In the genomic region with DNA sequence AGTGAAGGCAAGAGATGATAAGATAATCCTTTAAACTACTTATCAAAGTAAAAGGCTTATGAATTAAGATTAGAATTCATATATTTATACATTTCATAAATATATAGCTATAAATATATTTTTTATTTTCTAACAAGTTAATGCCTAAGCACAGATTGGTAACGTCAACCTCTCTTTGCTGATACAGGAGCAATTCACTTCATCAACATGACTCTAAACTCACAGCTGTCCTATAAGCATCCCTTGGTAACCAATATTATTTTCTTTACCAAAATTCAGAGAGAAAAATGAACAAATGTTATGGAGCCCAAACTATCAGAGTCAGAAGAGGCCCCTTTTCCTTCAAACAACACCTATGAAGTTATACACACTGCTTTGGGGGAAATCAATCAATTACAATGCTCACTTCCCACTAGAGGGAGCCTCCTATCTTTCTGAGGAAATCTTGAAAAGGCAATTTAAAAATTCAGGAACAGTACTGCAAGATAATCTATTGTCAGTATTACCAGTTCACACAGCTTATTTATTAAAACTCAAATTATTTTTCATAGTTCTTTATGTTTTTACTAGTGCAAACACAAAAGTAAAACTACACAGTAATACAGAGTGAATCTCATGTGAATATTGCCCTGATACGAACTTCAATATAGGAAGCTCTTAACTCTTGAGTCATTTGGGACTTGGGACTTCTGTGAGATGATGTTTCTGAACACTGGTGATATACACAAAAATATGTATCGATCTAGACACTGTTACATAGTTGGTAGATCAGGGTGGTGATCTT, we compare ENCODE assay signal across 15 cellular contexts. TPM values are rescaled to one million over a fixed set of nuclear protein-coding genes. Genes with fewer than 3 reads are reported as not detected.
DNase-seq lines count a peak whose midpoint lies in the region; ATAC-seq, FAIRE-seq and TF ChIP-seq lines count a peak whose summit lies in the region.
"Had no signal": no experiment of that assay in that cellular context is flagged by ENCODE, and none has a peak within 500 bp of the region (broad histone marks: within the 10 kb centered on the region; RNA-seq: fewer than 3 reads in every experiment).

No MANE protein-coding gene starts in this region.

- no peak for ATAC-seq in lower lobe of right lung
- ATAC-seq in GM19324 (IDR thresholded peaks at IDR 0.05; ENCODE audit: low FRiP score, unreplicated experiment) = no peak
- ATAC-seq in HG02884 (IDR thresholded peaks at IDR 0.05; ENCODE audit: unreplicated experiment) = no peak
- ATAC-seq in naive thymus-derived CD4-positive, alpha-beta T cell = no peak

- no peak for FAIRE-seq in D721Med (lab: Jason Lieb, UNC)

- no peaks in the 10 kb centered on the region for H3K4me1 ChIP-seq in KMS-11 (ENCODE audit: low read depth, poor library complexity, severe bottlenecking)
- H3K4me1 ChIP-seq in lower lobe of right lung = no peaks in the 10 kb centered on the region
- H3K4me1 ChIP-seq in vagina = no peaks in the 10 kb centered on the region
- H3K4me1 ChIP-seq in naive thymus-derived CD4-positive, alpha-beta T cell (ENCODE audit: control insufficient read depth in 2 of 2, insufficient read depth in 2 of 2, low read length in 2 of 2) = no peaks in the 10 kb centered on the region
- H3K4me1 ChIP-seq: colonic mucosa had no signal

- no peaks in the 10 kb centered on the region for H3K27me3 Mint-ChIP-seq in naive thymus-derived CD4-positive, alpha-beta T cell

- intact Hi-C loops in lower lobe of right lung (cut with DNase I) (no loop called here), vagina (cut with DNase I) (no loop called here)
- intact Hi-C loops in naive thymus-derived CD4-positive, alpha-beta T cell (cut with micrococcal nuclease) = no loop called here

- POLR2A ChIA-PET in naive thymus-derived CD4-positive, alpha-beta T cell (lab: Charles Lee) = no interaction called here

- H3K36me3 ChIP-seq in KMS-11 (ENCODE audit: insufficient read depth) (no peaks in the 10 kb centered on the region), brain microvascular endothelial cell (replicated peaks) (no peaks in the 10 kb centered on the region), lower lobe of right lung (no peaks in the 10 kb centered on the region), vagina (no peaks in the 10 kb centered on the region)
- H3K36me3 ChIP-seq in naive thymus-derived CD4-positive, alpha-beta T cell (ENCODE audit: control insufficient read depth in 2 of 3, insufficient read depth in 3 of 3, low read length in 3 of 3) = peaks cover 0 to 10% (median 0%) of the 10 kb centered on the region in 3 experiments
- H3K36me3 ChIP-seq: colonic mucosa had no signal

- no peak for TF ChIP-seq POLR2A in vagina (IDR thresholded peaks at IDR 0.05)

- no peak overlapping the region for H3K4me3 ChIP-seq in KMS-11 (IDR thresholded peaks at IDR 0.05; ENCODE audit: insufficient read depth, low read depth, low read length)
- H3K4me3 ChIP-seq in brain microvascular endothelial cell (ENCODE audit: low read depth, low read length) = no peak overlapping the region
- no peak overlapping the region for H3K4me3 ChIP-seq in lower lobe of right lung
- H3K4me3 ChIP-seq in vagina = no peak overlapping the region
- H3K4me3 ChIP-seq in naive thymus-derived CD4-positive, alpha-beta T cell (ENCODE audit: low read length) = no peak overlapping the region
- H3K4me3 ChIP-seq: colonic mucosa had no signal

- no peaks in the 10 kb centered on the region for H3K4me1 Mint-ChIP-seq in naive thymus-derived CD4-positive, alpha-beta T cell

- H3K36me3 Mint-ChIP-seq in naive thymus-derived CD4-positive, alpha-beta T cell = peaks cover 7 to 68% (median 55%) of the 10 kb centered on the region in 5 donors

- H3K4me2 ChIP-seq in KMS-11 = no peak overlapping the region

- H3K27ac ChIP-seq in KMS-11 (no peak overlapping the region), brain microvascular endothelial cell (no peak overlapping the region), lower lobe of right lung (no peak overlapping the region), vagina (no peak overlapping the region)
- H3K27ac ChIP-seq in naive thymus-derived CD4-positive, alpha-beta T cell (ENCODE audit: low read depth, low read length) = no peak overlapping the region
- H3K27ac ChIP-seq: colonic mucosa had no signal

- in situ Hi-C loops in brain microvascular endothelial cell (cut with HindIII; ENCODE audit: low pct_ligation_motif_present, low sequenced_read_pairs) = no loop called here

- DNase-seq in D721Med (ENCODE audit: insufficient read length, low spot score) (no peak), brain microvascular endothelial cell (no peak), lower lobe of right lung (no peak), vagina (ENCODE audit: extremely low spot score in 2 of 2) (no peak)
- no peak for DNase-seq in naive thymus-derived CD4-positive, alpha-beta T cell
- DNase-seq: colonic mucosa, DMS153 had no signal

- peaks cover 5 to 50% (median 17%) of the 10 kb centered on the region in 11 donors for H3K9me3 Mint-ChIP-seq in naive thymus-derived CD4-positive, alpha-beta T cell

- H3K9me3 ChIP-seq in lower lobe of right lung = no peaks in the 10 kb centered on the region
- no peaks in the 10 kb centered on the region for H3K9me3 ChIP-seq in vagina
- H3K9me3 ChIP-seq in naive thymus-derived CD4-positive, alpha-beta T cell (ENCODE audit: control insufficient read depth in 2 of 3, low read length in 3 of 3) = peaks cover 0 to 9% (median 0%) of the 10 kb centered on the region in 3 experiments
- H3K9me3 ChIP-seq: colonic mucosa had no signal

- no peak overlapping the region for H3K27ac Mint-ChIP-seq in naive thymus-derived CD4-positive, alpha-beta T cell
- H3K27ac Mint-ChIP-seq: T-helper 1 cell treated with Interleukin-12 subunit alpha and Interleukin-12 subunit beta and Interleukin-4 antibody, amounts not matched to agents 30 μg/mL and 1 μg/mL, for 36 hours had no signal

- H3K27me3 ChIP-seq in KMS-11 (ENCODE audit: insufficient read depth, low read depth) = no peaks in the 10 kb centered on the region
- H3K27me3 ChIP-seq in brain microvascular endothelial cell (replicated peaks) = no peaks in the 10 kb centered on the region
- H3K27me3 ChIP-seq in lower lobe of right lung (ENCODE audit: low read depth) = no peaks in the 10 kb centered on the region
- H3K27me3 ChIP-seq in vagina = no peaks in the 10 kb centered on the region
- no peaks in the 10 kb centered on the region for H3K27me3 ChIP-seq in naive thymus-derived CD4-positive, alpha-beta T cell (ENCODE audit: control insufficient read depth in 2 of 2, insufficient read depth in 2 of 2, low read length in 2 of 2)
- H3K27me3 ChIP-seq: colonic mucosa had no signal

- H4K20me1 ChIP-seq in KMS-11 (ENCODE audit: insufficient read depth) = no peaks in the 10 kb centered on the region

- H3K79me2 ChIP-seq in KMS-11 (ENCODE audit: insufficient read depth, low read depth) = no peaks in the 10 kb centered on the region

- no peak overlapping the region for H3K9ac ChIP-seq in KMS-11

- TF ChIP-seq CTCF in D721Med (IDR thresholded peaks at IDR 0.05; ENCODE audit: insufficient read depth, missing control alignments) (peak; percentile 22), KMS-11 (conservative IDR thresholded peaks at IDR 0.05; ENCODE audit: low read depth, low read length) (0 out of 2 replicates have a peak, but pooled peaks have one; percentile 28), brain microvascular endothelial cell (IDR thresholded peaks at IDR 0.05; ENCODE audit: low read depth, low read length, missing control alignments) (peak; percentile 38), lower lobe of right lung (IDR thresholded peaks at IDR 0.05) (peak; percentile 26), vagina (IDR thresholded peaks at IDR 0.05) (no peak)

- CTCF ChIA-PET in naive thymus-derived CD4-positive, alpha-beta T cell (lab: Charles Lee) = no interaction called here

- H3K4me3 Mint-ChIP-seq in naive thymus-derived CD4-positive, alpha-beta T cell = no peak overlapping the region
- H3K4me3 Mint-ChIP-seq: T-helper 1 cell treated with Interleukin-12 subunit alpha and Interleukin-12 subunit beta and Interleukin-4 antibody, amounts not matched to agents 30 μg/mL and 1 μg/mL, for 36 hours had no signal

- H2AFZ ChIP-seq in KMS-11 (ENCODE audit: low read depth) = no peak overlapping the region

RNA-seq across cellular contexts. Expression of gene NOBOX, which starts 51.0 kb away (rescaled TPM):
- total RNA-seq in lower lobe of right lung (not detected), vagina (not detected)
- not detected for total RNA-seq in naive thymus-derived CD4-positive, alpha-beta T cell
- not detected for polyA plus RNA-seq in naive thymus-derived CD4-positive, alpha-beta T cell
- total RNA-seq: colonic mucosa, HT1080, NCI-H460, posterior vena cava, urinary bladder had no signal
- polyA plus RNA-seq: urinary bladder had no signal

Comparison
In these comparisons a context has a peak if more than half of its experiments do, and no peak if none do; other contexts are left out.
1. CTCF ChIP-seq: peak in D721Med (single experiment), KMS-11 (single experiment), brain microvascular endothelial cell (single experiment) and lower lobe of right lung (single experiment); none in vagina (0 of 3).